9 cellular contexts compared by ENCODE assay signal in genomic region chr16:23694707-23695373, GRCh38. TPM values are rescaled to one million over a fixed set of nuclear protein-coding genes. Genes with fewer than 3 reads are reported as not detected.
DNase-seq lines count a peak whose midpoint lies in the region; ATAC-seq, FAIRE-seq and TF ChIP-seq lines count a peak whose summit lies in the region.
"Had no signal": no experiment of that assay in that cellular context is flagged by ENCODE, and none has a peak within 500 bp of the region (broad histone marks: within the 10 kb centered on the region; RNA-seq: fewer than 3 reads in every experiment).

No MANE protein-coding gene starts in this region.

- peaks cover 7% of the 10 kb centered on the region for H3K27me3 Mint-ChIP-seq in dendritic cell treated with granulocyte-macrophage colony-stimulating factor and Interleukin-4, amounts not matched to agents 40 ng/mL and 50 ng/mL, for 4 days

- peaks cover 9% of the 10 kb centered on the region for H3K4me1 Mint-ChIP-seq in dendritic cell treated with granulocyte-macrophage colony-stimulating factor and Interleukin-4, amounts not matched to agents 40 ng/mL and 50 ng/mL, for 4 days (ENCODE audit: low read depth)

- H3K4me2 ChIP-seq in A549: no peak overlapping the region

- no peak for TF ChIP-seq CTCF in A549 (IDR thresholded peaks at IDR 0.05)
- TF ChIP-seq CTCF in left lung (IDR thresholded peaks at IDR 0.05): no peak
- TF ChIP-seq CTCF in prostate gland (IDR thresholded peaks at IDR 0.05): no peak

- H3K27me3 ChIP-seq in HUES6 (ENCODE audit: control insufficient read depth, insufficient read depth, low read length) (no peaks in the 10 kb centered on the region), left lung (peaks cover 0 to 18% of the 10 kb centered on the region in 2 donors), prostate gland (replicated peaks; ENCODE audit: insufficient read depth) (no peaks in the 10 kb centered on the region)

- FAIRE-seq in A549 (lab: Jason Lieb, UNC): no peak

- H3K36me3 ChIP-seq in HUES6 (ENCODE audit: control insufficient read depth, insufficient read depth, low read length) (peaks cover 22% of the 10 kb centered on the region), left lung (peaks cover 0 to 17% of the 10 kb centered on the region in 2 donors), prostate gland (peaks cover 0 to 4% of the 10 kb centered on the region in 2 donors)

- intact Hi-C loops in dendritic cell treated with granulocyte-macrophage colony-stimulating factor and Interleukin-4, amounts not matched to agents 40 ng/mL and 50 ng/mL, for 4 days (cut with micrococcal nuclease): no loop called here
- intact Hi-C loops in left lung (cut with DNase I): no loop called here
- intact Hi-C loops in prostate gland (cut with DNase I): no loop called here

- H3K9me3 ChIP-seq in A549 (no peaks in the 10 kb centered on the region), HUES6 (ENCODE audit: control insufficient read depth, insufficient read depth, low read depth, low read length) (no peaks in the 10 kb centered on the region), left lung (no peaks in the 10 kb centered on the region), prostate gland (no peaks in the 10 kb centered on the region)
- H3K9me3 ChIP-seq: HAP-1 had no signal

- H3K4me3 Mint-ChIP-seq in dendritic cell treated with granulocyte-macrophage colony-stimulating factor and Interleukin-4, amounts not matched to agents 40 ng/mL and 50 ng/mL, for 4 days: peak overlapping the region; percentile 42

- H3K9ac ChIP-seq in HUES6 (ENCODE audit: low read length): peak overlapping the region; percentile 29

- H3K36me3 Mint-ChIP-seq in dendritic cell treated with granulocyte-macrophage colony-stimulating factor and Interleukin-4, amounts not matched to agents 40 ng/mL and 50 ng/mL, for 4 days (ENCODE audit: low read depth): peaks cover 16% of the 10 kb centered on the region

- TF ChIP-seq EP300 in A549 (IDR thresholded peaks at IDR 0.05): no peak

- CTCF ChIA-PET in A549 (lab: Yijun Ruan, JAX): interaction anchor here (0.9 to 1.9 kb wide), 3 partner anchors 9 to 97 kb away, joined by 3 to 6 read pairs (median 3); no protein-coding TSS in a partner anchor

- H3K27ac ChIP-seq in A549: no peak overlapping the region
- H3K27ac ChIP-seq in HUES6 (ENCODE audit: low read depth, low read length): no peak overlapping the region
- H3K27ac ChIP-seq in left lung: no peak overlapping the region
- H3K27ac ChIP-seq in prostate gland: no peak overlapping the region

- TF ChIP-seq RAD21 in A549 (conservative IDR thresholded peaks at IDR 0.05 in 1 of 2, IDR thresholded peaks at IDR 0.05 in 1 of 2): no peak

- POLR2A ChIA-PET in A549 (lab: Yijun Ruan, JAX): no interaction called here

- no peak for TF ChIP-seq POLR2A in A549 (IDR thresholded peaks at IDR 0.05; ENCODE audit: low read length)
- TF ChIP-seq POLR2A in prostate gland (IDR thresholded peaks at IDR 0.05): no peak

- DNase-seq in A549 (ENCODE audit: low read depth in 1 of 2, low spot score in 1 of 2) (no peak), left lung (no peak), NCI-H748 treated with DMSO at 0.1 percent for 48 hours (lab: John Stamatoyannopoulos, UW) (no peak), prostate gland (ENCODE audit: low spot score) (no peak)

- WGBS in A549 (ENCODE audit: missing lambda C conversion rate): 80% methylated on average over 30 of the region's 31 CpGs
- WGBS in prostate gland: 18% methylated on average over 28 of the region's 31 CpGs

- H3K4me1 ChIP-seq in A549 (0 out of 3 replicates have a peak, but pooled peaks cover 3% of the 10 kb centered on the region), HUES6 (ENCODE audit: control insufficient read depth, insufficient read depth, low read length) (peaks cover 6% of the 10 kb centered on the region; the same call in 1 of the 2 replicates), left lung (peaks cover 0 to 9% of the 10 kb centered on the region in 2 donors), prostate gland (replicated peaks) (no peaks in the 10 kb centered on the region)
- H3K4me1 ChIP-seq: HAP-1 had no signal

- H3K9me3 Mint-ChIP-seq in dendritic cell treated with granulocyte-macrophage colony-stimulating factor and Interleukin-4, amounts not matched to agents 40 ng/mL and 50 ng/mL, for 4 days: no peaks in the 10 kb centered on the region

- H3K27ac Mint-ChIP-seq in dendritic cell treated with granulocyte-macrophage colony-stimulating factor and Interleukin-4, amounts not matched to agents 40 ng/mL and 50 ng/mL, for 4 days: no peak overlapping the region

- H3K4me3 ChIP-seq in A549 (no peak overlapping the region), HUES6 (ENCODE audit: low read depth, low read length) (peak overlapping the region; percentile 58), left lung (no peak overlapping the region), prostate gland (no peak overlapping the region)
- H3K4me3 ChIP-seq: HAP-1 had no signal

- ATAC-seq in A549 (peak; percentile 26 to 31; a peak in 4 of 6 replicates), left lung (peak; percentile 65), HG03280 (IDR thresholded peaks at IDR 0.05; ENCODE audit: unreplicated experiment) (no peak), GM18858 (IDR thresholded peaks at IDR 0.05; ENCODE audit: unreplicated experiment) (no peak)

TF ChIP-seq in A549, 52 proteins besides CTCF, POLR2A, EP300 and RAD21 (continues in another document):
- TF ChIP-seq EHF (CRISPR knock-in tag; IDR thresholded peaks at IDR 0.05): no peak
- TF ChIP-seq TFCP2L1 (CRISPR knock-in tag; IDR thresholded peaks at IDR 0.05): no peak
- no peak for TF ChIP-seq TP53 (CRISPR knock-in tag; IDR thresholded peaks at IDR 0.05)
- TF ChIP-seq E2F6 (IDR thresholded peaks at IDR 0.05; ENCODE audit: borderline replicate concordance, low read depth): no peak
- no peak for TF ChIP-seq ZNF302 (CRISPR knock-in tag; IDR thresholded peaks at IDR 0.05)
- TF ChIP-seq FOSL2 (IDR thresholded peaks at IDR 0.05): no peak
- no peak for TF ChIP-seq FOSL2 (CRISPR knock-in tag; IDR thresholded peaks at IDR 0.05)
- TF ChIP-seq KDM5A (IDR thresholded peaks at IDR 0.05): no peak
- TF ChIP-seq RARB (CRISPR knock-in tag; IDR thresholded peaks at IDR 0.05): no peak
- no peak for TF ChIP-seq NPAS2 (CRISPR knock-in tag; IDR thresholded peaks at IDR 0.05; ENCODE audit: borderline replicate concordance)
- no peak for TF ChIP-seq EHMT2 (IDR thresholded peaks at IDR 0.05; ENCODE audit: low read depth)
- no peak for TF ChIP-seq HOXB13 (CRISPR knock-in tag; IDR thresholded peaks at IDR 0.05; ENCODE audit: low read depth)

RNA-seq across cellular contexts. Expression of gene PLK1, which starts 16.2 kb away (rescaled TPM):
- 52.8 and 71.9 TPM in 2 replicates for polyA plus RNA-seq in A549 (2011; rRNA removed)
- polyA plus RNA-seq in A549 (2012; cell fraction: cytosol; rRNA removed): 240 and 269 TPM in 2 replicates
- polyA plus RNA-seq in A549 (2012; cell fraction: nucleus; rRNA removed): 288 and 451 TPM in 2 replicates
- polyA plus RNA-seq in A549 (2017; fragmentation: RNase III; extraction: RNeasy Plus Mini Kit Qiagen cat#74134 plus additional on column Dnase treatment): 108 to 117 TPM (median 114 TPM) in 3 replicates
- 94.1 and 110 TPM in 2 replicates for polyA minus RNA-seq in A549 (2011; rRNA and poly(A)+ RNA removed)
- 1 to 10 TPM; 3.0 to 8.0 TPM for total RNA-seq in left lung
- total RNA-seq in prostate gland: 1 to 10 TPM; 2.6 to 8.7 TPM

RNA-seq across cellular contexts. Expression of gene ERN2, which starts 18.2 kb away (rescaled TPM):
- polyA plus RNA-seq in A549 (2011; rRNA removed) (not detected in 2 replicates), A549 (2017; fragmentation: RNase III; extraction: RNeasy Plus Mini Kit Qiagen cat#74134 plus additional on column Dnase treatment) (not detected in 3 replicates)
- polyA plus RNA-seq in A549 (2012; cell fraction: cytosol; rRNA removed): not detected in 2 replicates
- not detected in 2 replicates for polyA plus RNA-seq in A549 (2012; cell fraction: nucleus; rRNA removed)
- polyA minus RNA-seq in A549 (2011; rRNA and poly(A)+ RNA removed): 0.92 TPM in 1 of 2 replicates, not detected in the other
- total RNA-seq in left lung (under 1 TPM in 1 of 2 donors, not detected in 1; 0.84 TPM), prostate gland (1 to 10 TPM; 2.9 to 6.0 TPM)

RNA-seq across cellular contexts. Expression of gene DCTN5, which starts 53.6 kb away (rescaled TPM):
- polyA plus RNA-seq in A549 (2011; rRNA removed) (91.1 TPM in 2 replicates), A549 (2017; fragmentation: RNase III; extraction: RNeasy Plus Mini Kit Qiagen cat#74134 plus additional on column Dnase treatment) (64.6 to 70.4 TPM (median 66.2 TPM) in 3 replicates)
- 29.9 and 32.4 TPM in 2 replicates for polyA plus RNA-seq in A549 (2012; cell fraction: cytosol; rRNA removed)
- polyA plus RNA-seq in A549 (2012; cell fraction: nucleus; rRNA removed): 17.7 and 18.6 TPM in 2 replicates
- 50.9 and 67.3 TPM in 2 replicates for polyA minus RNA-seq in A549 (2011; rRNA and poly(A)+ RNA removed)
- total RNA-seq in left lung (10 to 100 TPM; 55.4 to 61.4 TPM), prostate gland (10 to 100 TPM; 38.8 to 63.6 TPM)

RNA-seq across cellular contexts. Expression of gene PALB2, which starts 53.7 kb away (rescaled TPM):
- polyA plus RNA-seq in A549 (2011; rRNA removed) (14.7 and 17.4 TPM in 2 replicates), A549 (2017; fragmentation: RNase III; extraction: RNeasy Plus Mini Kit Qiagen cat#74134 plus additional on column Dnase treatment) (11.9 to 15.0 TPM (median 13.9 TPM) in 3 replicates)
- 4.1 and 4.2 TPM in 2 replicates for polyA plus RNA-seq in A549 (2012; cell fraction: cytosol; rRNA removed)
- 3.0 and 5.9 TPM in 2 replicates for polyA plus RNA-seq in A549 (2012; cell fraction: nucleus; rRNA removed)
- polyA minus RNA-seq in A549 (2011; rRNA and poly(A)+ RNA removed): 13.9 and 16.6 TPM in 2 replicates
- total RNA-seq in left lung (10 to 100 TPM; 10.3 to 13.7 TPM), prostate gland (10 to 100 TPM; 10.8 to 15.6 TPM)

RNA-seq across cellular contexts. Expression of gene CHP2, which starts 60.0 kb away (rescaled TPM):
- polyA plus RNA-seq in A549 (2011; rRNA removed) (not detected in 2 replicates), A549 (2017; fragmentation: RNase III; extraction: RNeasy Plus Mini Kit Qiagen cat#74134 plus additional on column Dnase treatment) (not detected in 3 replicates)
- polyA plus RNA-seq in A549 (2012; cell fraction: cytosol; rRNA removed): 0.01 TPM in 1 of 2 replicates, not detected in the other
- polyA plus RNA-seq in A549 (2012; cell fraction: nucleus; rRNA removed): not detected in 2 replicates
- polyA minus RNA-seq in A549 (2011; rRNA and poly(A)+ RNA removed): not detected in 2 replicates
- total RNA-seq in left lung (under 1 TPM in 1 of 2 donors, not detected in 1; 0.29 TPM), prostate gland (1 to 10 TPM; 1.9 to 3.7 TPM)

Comparison
In these comparisons a context has a peak if more than half of its experiments do, and no peak if none do; other contexts are left out.
1. ATAC-seq: peak in A549 (2 of 2) and left lung (single experiment); none in HG03280 (single experiment) and GM18858 (single experiment).